In the genomic region with DNA sequence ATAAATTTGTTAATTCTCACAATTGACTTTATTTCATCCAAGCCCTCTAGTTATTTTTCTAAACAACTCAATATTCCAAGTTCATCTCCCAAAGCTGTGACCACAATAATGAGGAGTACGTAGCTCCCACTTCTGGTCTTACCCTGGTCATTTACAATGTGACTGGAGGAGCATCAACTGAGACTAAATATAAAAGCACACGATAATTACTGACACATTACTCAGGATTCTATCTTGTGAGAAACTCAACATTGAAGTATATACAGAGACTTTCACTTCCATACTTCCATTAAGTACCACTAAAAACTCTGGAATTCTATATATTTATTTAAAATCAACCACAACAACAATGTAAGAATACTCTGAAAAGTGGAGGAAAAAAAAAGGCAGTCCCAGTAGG, we compare ENCODE assay signal across 36 cellular contexts.
"Had no signal": no experiment of that assay in that cellular context is flagged by ENCODE, and none has a peak within 500 bp of the region (broad histone marks: within the 10 kb centered on the region; RNA-seq: fewer than 3 reads in every experiment).

No MANE protein-coding gene starts in this region.

- H3K4me1 ChIP-seq: adrenal gland, ascending aorta, body of pancreas, breast epithelium had no signal

- H3K36me3 Mint-ChIP-seq: activated naive CD4-positive, alpha-beta T cell treated with anti-CD3 and anti-CD28 coated beads, Interleukin-2, amount 10 ng/mL, durations not matched to agents 7 days and 5 days; activated naive CD4-positive, alpha-beta T cell treated with anti-CD3 and anti-CD28 coated beads, Interleukin-2, amount 50 U/mL, for 24 hours; activated naive CD8-positive, alpha-beta T cell; activated naive CD8-positive, alpha-beta T cell treated with anti-CD3 and anti-CD28 coated beads for 36 hours; activated naive CD8-positive, alpha-beta T cell treated with anti-CD3 and anti-CD28 coated beads, Interleukin-2, amount 10 ng/mL, durations not matched to agents 7 days and 5 days had no signal

- H3K27ac Mint-ChIP-seq: activated naive CD4-positive, alpha-beta T cell treated with anti-CD3 and anti-CD28 coated beads for 36 hours; activated naive CD4-positive, alpha-beta T cell treated with anti-CD3 and anti-CD28 coated beads, Interleukin-2, amount 10 ng/mL, durations not matched to agents 7 days and 5 days; activated naive CD4-positive, alpha-beta T cell treated with anti-CD3 and anti-CD28 coated beads, Interleukin-2, amount 50 U/mL, for 24 hours; activated naive CD4-positive, alpha-beta T cell treated with anti-CD3 and anti-CD28 coated beads, Interleukin-2, amount 50 U/mL, for 72 hours; activated naive CD8-positive, alpha-beta T cell; activated naive CD8-positive, alpha-beta T cell treated with anti-CD3 and anti-CD28 coated beads for 36 hours; activated naive CD8-positive, alpha-beta T cell treated with anti-CD3 and anti-CD28 coated beads, Interleukin-2, amount 10 ng/mL, durations not matched to agents 7 days and 5 days; activated naive CD8-positive, alpha-beta T cell treated with anti-CD3 and anti-CD28 coated beads, Interleukin-2, amount 50 U/mL, for 24 hours; activated T-cell treated with anti-CD3 and anti-CD28 coated beads, Interleukin-2, amount 50 U/mL, for 24 hours; activated T-cell treated with anti-CD3 and anti-CD28 coated beads, Interleukin-2, amount 50 U/mL, for 72 hours; activated T-helper 1 cell treated with anti-CD3 and anti-CD28 coated beads, Interleukin-12 subunit alpha, Interleukin-12 subunit beta, Interleukin-2, Interleukin-4 antibody, amounts not matched to agents 30 ng/mL and 10 ng/mL and 1 ng/mL, durations not matched to agents 14 hours and 24 hours and 36 hours; activated T-helper 2 cell treated with anti-CD3 and anti-CD28 coated beads, Interferon-gamma antibody, Interleukin-2, Interleukin-4, amounts not matched to agents 10 μg/mL and 5 μg/mL and 100 μg/mL, durations not matched to agents 14 hours and 24 hours and 36 hours; brain had no signal

- DNase-seq: activated effector memory CD4-positive, alpha-beta T cell treated with anti-CD3 and anti-CD28 coated beads, Interleukin-2, amount 50 U/mL, for 16 hours; activated effector memory CD4-positive, alpha-beta T cell treated with Interleukin-2 at 50 U/mL for 16 hours; activated gamma-delta T cell; activated gamma-delta T cell treated with Interleukin-2 at 50 U/mL for 16 hours; activated naive CD4-positive, alpha-beta T cell; activated naive CD4-positive, alpha-beta T cell treated with anti-CD3 and anti-CD28 coated beads for 36 hours; activated naive CD4-positive, alpha-beta T cell treated with anti-CD3 and anti-CD28 coated beads, Interleukin-2, amount 10 ng/mL, durations not matched to agents 7 days and 5 days; activated naive CD4-positive, alpha-beta T cell treated with anti-CD3 and anti-CD28 coated beads, Interleukin-2, amount 50 U/mL, for 16 hours; activated naive CD4-positive, alpha-beta T cell treated with Interleukin-2 at 50 U/mL for 16 hours; activated naive CD8-positive, alpha-beta T cell treated with anti-CD3 and anti-CD28 coated beads for 36 hours; activated naive CD8-positive, alpha-beta T cell treated with anti-CD3 and anti-CD28 coated beads, Interleukin-2, amount 10 ng/mL, durations not matched to agents 7 days and 5 days; activated naive CD8-positive, alpha-beta T cell treated with anti-CD3 and anti-CD28 coated beads, Interleukin-2, amount 50 U/mL, for 24 hours; activated T-cell treated with anti-CD3 and anti-CD28 coated beads, Interleukin-2, amount 50 U/mL, for 1 hour; activated T-cell treated with anti-CD3 and anti-CD28 coated beads, Interleukin-2, amount 50 U/mL, for 24 hours; activated T-cell treated with anti-CD3 and anti-CD28 coated beads, Interleukin-2, amount 50 U/mL, for 4 hours; activated T-cell treated with anti-CD3 and anti-CD28 coated beads, Interleukin-2, amount 50 U/mL, for 48 hours; activated T-cell treated with anti-CD3 and anti-CD28 coated beads, Interleukin-2, amount 50 U/mL, for 72 hours; adrenal gland; amniotic stem cell; amygdala; anterior cingulate cortex; aorta; body of pancreas; brain microvascular endothelial cell; central memory CD4-positive, alpha-beta T cell; cerebellar nuclear complex had no signal

- H3K4me1 Mint-ChIP-seq: activated naive CD4-positive, alpha-beta T cell treated with anti-CD3 and anti-CD28 coated beads, Interleukin-2, amount 10 ng/mL, durations not matched to agents 7 days and 5 days; activated naive CD4-positive, alpha-beta T cell treated with anti-CD3 and anti-CD28 coated beads, Interleukin-2, amount 50 U/mL, for 24 hours; activated naive CD8-positive, alpha-beta T cell treated with anti-CD3 and anti-CD28 coated beads for 36 hours; activated naive CD8-positive, alpha-beta T cell treated with anti-CD3 and anti-CD28 coated beads, Interleukin-2, amount 10 ng/mL, durations not matched to agents 7 days and 5 days; brain; central memory CD8-positive, alpha-beta T cell had no signal

- ATAC-seq: activated naive CD4-positive, alpha-beta T cell treated with anti-CD3 and anti-CD28 coated beads, Interleukin-2, amount 50 U/mL, for 72 hours; activated naive CD8-positive, alpha-beta T cell treated with anti-CD3 and anti-CD28 coated beads, Interleukin-2, amount 50 U/mL, for 24 hours; activated T-cell treated with anti-CD3 and anti-CD28 coated beads, Interleukin-2, amount 50 U/mL, for 4 hours; activated T-cell treated with anti-CD3 and anti-CD28 coated beads, Interleukin-2, amount 50 U/mL, for 72 hours; body of pancreas had no signal

- H3K9me3 Mint-ChIP-seq: activated naive CD4-positive, alpha-beta T cell treated with anti-CD3 and anti-CD28 coated beads for 36 hours; activated naive CD4-positive, alpha-beta T cell treated with anti-CD3 and anti-CD28 coated beads, Interleukin-2, amount 10 ng/mL, durations not matched to agents 7 days and 5 days; activated naive CD4-positive, alpha-beta T cell treated with anti-CD3 and anti-CD28 coated beads, Interleukin-2, amount 50 U/mL, for 72 hours; activated naive CD8-positive, alpha-beta T cell treated with anti-CD3 and anti-CD28 coated beads for 36 hours; activated naive CD8-positive, alpha-beta T cell treated with anti-CD3 and anti-CD28 coated beads, Interleukin-2, amount 10 ng/mL, durations not matched to agents 7 days and 5 days; activated T-cell treated with anti-CD3 and anti-CD28 coated beads, Interleukin-2, amount 50 U/mL, for 24 hours; activated T-cell treated with anti-CD3 and anti-CD28 coated beads, Interleukin-2, amount 50 U/mL, for 4 hours; activated T-cell treated with anti-CD3 and anti-CD28 coated beads, Interleukin-2, amount 50 U/mL, for 72 hours; activated T-helper 1 cell treated with anti-CD3 and anti-CD28 coated beads, Interleukin-12 subunit alpha, Interleukin-12 subunit beta, Interleukin-2, Interleukin-4 antibody, amounts not matched to agents 30 ng/mL and 10 ng/mL and 1 ng/mL, durations not matched to agents 14 hours and 24 hours and 36 hours; activated T-helper 2 cell treated with anti-CD3 and anti-CD28 coated beads, Interferon-gamma antibody, Interleukin-2, Interleukin-4, amounts not matched to agents 10 μg/mL and 5 μg/mL and 100 μg/mL, durations not matched to agents 14 hours and 24 hours and 36 hours had no signal

- H3K36me3 ChIP-seq: adrenal gland, ascending aorta, brain microvascular endothelial cell, breast epithelium, cardiac muscle cell had no signal

- H3K27ac ChIP-seq: adrenal gland, ascending aorta, body of pancreas, brain microvascular endothelial cell, breast epithelium, cardiac muscle cell had no signal

- H3K4me3 Mint-ChIP-seq: activated naive CD4-positive, alpha-beta T cell treated with anti-CD3 and anti-CD28 coated beads for 36 hours; activated naive CD4-positive, alpha-beta T cell treated with anti-CD3 and anti-CD28 coated beads, Interleukin-2, amount 10 ng/mL, durations not matched to agents 7 days and 5 days; activated naive CD4-positive, alpha-beta T cell treated with anti-CD3 and anti-CD28 coated beads, Interleukin-2, amount 50 U/mL, for 24 hours; activated naive CD8-positive, alpha-beta T cell; activated naive CD8-positive, alpha-beta T cell treated with anti-CD3 and anti-CD28 coated beads for 36 hours; activated naive CD8-positive, alpha-beta T cell treated with anti-CD3 and anti-CD28 coated beads, Interleukin-2, amount 10 ng/mL, durations not matched to agents 7 days and 5 days; activated naive CD8-positive, alpha-beta T cell treated with anti-CD3 and anti-CD28 coated beads, Interleukin-2, amount 50 U/mL, for 24 hours; activated T-cell treated with anti-CD3 and anti-CD28 coated beads, Interleukin-2, amount 50 U/mL, for 24 hours; activated T-cell treated with anti-CD3 and anti-CD28 coated beads, Interleukin-2, amount 50 U/mL, for 4 hours; activated T-cell treated with anti-CD3 and anti-CD28 coated beads, Interleukin-2, amount 50 U/mL, for 72 hours; activated T-helper 1 cell treated with anti-CD3 and anti-CD28 coated beads, Interleukin-12 subunit alpha, Interleukin-12 subunit beta, Interleukin-2, Interleukin-4 antibody, amounts not matched to agents 30 ng/mL and 10 ng/mL and 1 ng/mL, durations not matched to agents 14 hours and 24 hours and 36 hours; brain; central memory CD8-positive, alpha-beta T cell had no signal

- H3K4me3 ChIP-seq: adrenal gland, ascending aorta, body of pancreas, breast epithelium, cardiac muscle cell had no signal

- H3K9me3 ChIP-seq: adrenal gland, ascending aorta, body of pancreas had no signal

- H3K27me3 ChIP-seq: adrenal gland, ascending aorta, body of pancreas, brain microvascular endothelial cell, breast epithelium, cardiac muscle cell had no signal
